Comparison of ENCODE assay signal across 8 cellular contexts in genomic region chr2:70552501-70553333, GRCh38. TPM values are rescaled to one million over a fixed set of nuclear protein-coding genes. Genes with fewer than 3 reads are reported as not detected.
DNase-seq lines count a peak whose midpoint lies in the region; ATAC-seq, FAIRE-seq and TF ChIP-seq lines count a peak whose summit lies in the region.

No MANE protein-coding gene starts in this region.

- DNase-seq in activated gamma-delta T cell (lab: John Stamatoyannopoulos, UW) = peak; percentile 9
- DNase-seq in activated gamma-delta T cell treated with Interleukin-2 at 50 U/mL for 16 hours = no peak
- DNase-seq in T-helper 9 cell = peak; percentile 11
- no peak for DNase-seq in epithelial cell of proximal tubule (ENCODE audit: low read depth)
- DNase-seq in progenitor cell of endocrine pancreas (ENCODE audit: low spot score, unreplicated experiment) = no peak
- no peak for DNase-seq in frontal cortex (ENCODE audit: low spot score in 2 of 2)
- DNase-seq in NCI-H1694 treated with DMSO at 0.1 percent for 48 hours (lab: John Stamatoyannopoulos, UW) = no peak

- H3K27me3 Mint-ChIP-seq in progenitor cell of endocrine pancreas = peaks cover 51% of the 10 kb centered on the region

- H3K4me3 Mint-ChIP-seq in progenitor cell of endocrine pancreas (ENCODE audit: low read depth) = peak overlapping the region; percentile 89

- no peaks in the 10 kb centered on the region for H3K36me3 Mint-ChIP-seq in progenitor cell of endocrine pancreas (ENCODE audit: insufficient read depth)

- no peaks in the 10 kb centered on the region for H3K9me3 Mint-ChIP-seq in progenitor cell of endocrine pancreas (ENCODE audit: low read depth)

- no peak for TF ChIP-seq CTCF in epithelial cell of proximal tubule (conservative IDR thresholded peaks at IDR 0.05; ENCODE audit: low read depth, low read length)
- no peak for TF ChIP-seq CTCF in progenitor cell of endocrine pancreas (IDR thresholded peaks at IDR 0.05; ENCODE audit: unreplicated experiment)

- peak overlapping the region; percentile 90 for H3K27ac Mint-ChIP-seq in progenitor cell of endocrine pancreas

- peaks cover 31% of the 10 kb centered on the region for H3K4me1 Mint-ChIP-seq in progenitor cell of endocrine pancreas (ENCODE audit: low read depth)

- FAIRE-seq in frontal cortex (lab: Jason Lieb, UNC) = no peak

- no peak for ATAC-seq in GM21381 (IDR thresholded peaks at IDR 0.05; ENCODE audit: unreplicated experiment)

- H3K4me3 ChIP-seq in epithelial cell of proximal tubule (ENCODE audit: low read depth, low read length) = peak overlapping the region; percentile 94

RNA-seq across cellular contexts. Expression of gene TGFA, which starts 0.9 kb away (rescaled TPM):
- total RNA-seq in epithelial cell of proximal tubule (40.1 and 89.1 TPM in 2 replicates), progenitor cell of endocrine pancreas (3.0 and 3.8 TPM in 2 replicates), frontal cortex (14.3 TPM)

Comparison
In these comparisons a context has a peak if more than half of its experiments do, and no peak if none do; other contexts are left out.
1. DNase-seq: peak in activated gamma-delta T cell (single experiment) and T-helper 9 cell (single experiment); none in activated gamma-delta T cell treated with Interleukin-2 at 50 U/mL for 16 hours (single experiment), epithelial cell of proximal tubule (single experiment), progenitor cell of endocrine pancreas (single experiment), frontal cortex (0 of 2) and NCI-H1694 treated with DMSO at 0.1 percent for 48 hours (single experiment).